In genomic region chr17:81966343-81967243, GRCh38 we compare ENCODE assay signal across 1 cellular context.
A peak's percentile ranks its signal among the peaks of the same experiment; 100 is the strongest.
TF ChIP-seq lines count a peak whose summit lies in the region.

No MANE protein-coding gene starts in this region.

TF ChIP-seq in H1, 55 proteins besides CTCF, POLR2A, EP300 and RAD21:
- TF ChIP-seq JUN (IDR thresholded peaks at IDR 0.05; ENCODE audit: low read depth, low read length) (no peak), CEBPB (IDR thresholded peaks at IDR 0.05; ENCODE audit: low read depth, low read length) (no peak), SP1 (IDR thresholded peaks at IDR 0.05; ENCODE audit: low read depth, low read length) (0 out of 2 replicates have a peak, but pooled peaks have one; percentile 18), BRCA1 (IDR thresholded peaks at IDR 0.05; ENCODE audit: low read depth, low read length) (no peak), RXRA (IDR thresholded peaks at IDR 0.05; ENCODE audit: insufficient read depth, low read depth, low read length) (no peak), ASH2L (IDR thresholded peaks at IDR 0.05; ENCODE audit: low read length) (peak; percentile 59), CTBP2 (IDR thresholded peaks at IDR 0.05; ENCODE audit: borderline replicate concordance, insufficient read depth, insufficient read length, low read length) (peak; percentile 20), YY1 (IDR thresholded peaks at IDR 0.05; ENCODE audit: low read depth, low read length) (no peak), RBBP5 (IDR thresholded peaks at IDR 0.05; ENCODE audit: borderline replicate concordance, low read depth, low read length) (peak; percentile 27; the same call in 1 of the 2 replicates), NRF1 (IDR thresholded peaks at IDR 0.05; ENCODE audit: low read depth, low read length) (no peak), RNF2 (IDR thresholded peaks at IDR 0.05; ENCODE audit: borderline replicate concordance, low read depth, low read length, missing control alignments, poor library complexity, severe bottlenecking) (peak; percentile 12), TCF12 (IDR thresholded peaks at IDR 0.05; ENCODE audit: low read depth, low read length) (peak; percentile 71), MAFK (IDR thresholded peaks at IDR 0.05; ENCODE audit: low read depth, low read length) (no peak), SIN3A (conservative IDR thresholded peaks at IDR 0.05 in 1 of 2, IDR thresholded peaks at IDR 0.05 in 1 of 2; ENCODE audit: low read depth in 1 of 2, low read length in 2 of 2) (peak in 1 of 2 experiments; percentile 53; a peak in 1 of 4 replicates), SAP30 (IDR thresholded peaks at IDR 0.05; ENCODE audit: insufficient read depth, insufficient replicate concordance, low read length) (no peak), KDM1A (IDR thresholded peaks at IDR 0.05; ENCODE audit: borderline replicate concordance, low read length) (no peak), CBX8 (IDR thresholded peaks at IDR 0.05; ENCODE audit: borderline replicate concordance, low read depth, low read length) (no peak)
- TF ChIP-seq, protein P1, sequence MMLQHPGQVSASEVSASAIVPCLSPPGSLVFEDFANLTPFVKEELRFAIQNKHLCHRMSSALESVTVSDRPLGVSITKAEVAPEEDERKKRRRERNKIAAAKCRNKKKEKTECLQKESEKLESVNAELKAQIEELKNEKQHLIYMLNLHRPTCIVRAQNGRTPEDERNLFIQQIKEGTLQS (IDR thresholded peaks at IDR 0.05; ENCODE audit: insufficient read depth, low read depth, low read length) = no peak
- TF ChIP-seq, protein P2, sequence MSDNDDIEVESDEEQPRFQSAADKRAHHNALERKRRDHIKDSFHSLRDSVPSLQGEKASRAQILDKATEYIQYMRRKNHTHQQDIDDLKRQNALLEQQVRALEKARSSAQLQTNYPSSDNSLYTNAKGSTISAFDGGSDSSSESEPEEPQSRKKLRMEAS (IDR thresholded peaks at IDR 0.05) = peak; percentile 37; the same call in 1 of the 2 replicates
